In the genomic region with DNA sequence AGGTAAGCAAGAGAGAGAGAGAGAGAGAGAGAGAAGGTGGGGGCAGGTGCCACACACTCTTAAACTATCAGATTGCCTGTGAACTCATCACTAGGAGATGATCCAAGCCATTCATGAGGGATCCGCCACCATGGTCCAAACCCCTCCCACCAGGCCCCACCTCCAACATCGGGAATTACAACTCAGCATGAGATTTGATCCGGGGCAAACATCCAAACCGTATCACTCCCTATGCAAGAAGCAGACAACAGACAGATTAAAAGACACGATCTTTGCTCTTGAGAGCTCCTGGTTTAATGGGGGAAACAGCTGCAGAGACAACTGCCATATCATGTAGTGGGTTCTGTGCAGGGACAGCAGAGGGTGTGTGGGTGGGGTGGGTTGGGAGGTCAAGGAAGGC, we compare ENCODE assay signal across 27 cellular contexts.
"Had no signal": no experiment of that assay in that cellular context is flagged by ENCODE, and none has a peak within 500 bp of the region (broad histone marks: within the 10 kb centered on the region; RNA-seq: fewer than 3 reads in every experiment).

No MANE protein-coding gene starts in this region.

- H3K27ac Mint-ChIP-seq: activated naive CD4-positive, alpha-beta T cell treated with anti-CD3 and anti-CD28 coated beads, Interleukin-2, amount 10 ng/mL, durations not matched to agents 7 days and 5 days; activated naive CD8-positive, alpha-beta T cell treated with anti-CD3 and anti-CD28 coated beads, Interleukin-2, amount 10 ng/mL, durations not matched to agents 7 days and 5 days; dendritic cell treated with granulocyte-macrophage colony-stimulating factor and Interleukin-4, amounts not matched to agents 40 ng/mL and 50 ng/mL, for 4 days; naive thymus-derived CD4-positive, alpha-beta T cell; neural progenitor cell; T-helper 2 cell treated with Interferon-gamma antibody and Interleukin-4, amounts not matched to agents 5 μg/mL and 100 μg/mL, for 36 hours had no signal

- H3K9me3 Mint-ChIP-seq: activated naive CD4-positive, alpha-beta T cell treated with anti-CD3 and anti-CD28 coated beads, Interleukin-2, amount 10 ng/mL, durations not matched to agents 7 days and 5 days; activated naive CD8-positive, alpha-beta T cell treated with anti-CD3 and anti-CD28 coated beads, Interleukin-2, amount 10 ng/mL, durations not matched to agents 7 days and 5 days; dendritic cell treated with granulocyte-macrophage colony-stimulating factor and Interleukin-4, amounts not matched to agents 40 ng/mL and 50 ng/mL, for 4 days; neural progenitor cell; T-helper 2 cell treated with Interferon-gamma antibody and Interleukin-4, amounts not matched to agents 5 μg/mL and 100 μg/mL, for 36 hours had no signal

- H3K9me3 ChIP-seq: ascending aorta, esophagus squamous epithelium, gastroesophageal sphincter, spleen, tibial nerve had no signal

- H3K9ac ChIP-seq: neural progenitor cell had no signal

- H3K27me3 ChIP-seq: ascending aorta, cardiac muscle cell, esophagus squamous epithelium, gastroesophageal sphincter, hepatocyte, neural progenitor cell, tibial nerve had no signal

- H3K4me3 Mint-ChIP-seq: activated naive CD4-positive, alpha-beta T cell treated with anti-CD3 and anti-CD28 coated beads, Interleukin-2, amount 10 ng/mL, durations not matched to agents 7 days and 5 days; activated naive CD8-positive, alpha-beta T cell treated with anti-CD3 and anti-CD28 coated beads, Interleukin-2, amount 10 ng/mL, durations not matched to agents 7 days and 5 days; brain; dendritic cell treated with granulocyte-macrophage colony-stimulating factor and Interleukin-4, amounts not matched to agents 40 ng/mL and 50 ng/mL, for 4 days; naive thymus-derived CD4-positive, alpha-beta T cell; T-helper 2 cell treated with Interferon-gamma antibody and Interleukin-4, amounts not matched to agents 5 μg/mL and 100 μg/mL, for 36 hours had no signal

- H3K4me1 Mint-ChIP-seq: activated naive CD4-positive, alpha-beta T cell treated with anti-CD3 and anti-CD28 coated beads, Interleukin-2, amount 10 ng/mL, durations not matched to agents 7 days and 5 days; activated naive CD8-positive, alpha-beta T cell treated with anti-CD3 and anti-CD28 coated beads, Interleukin-2, amount 10 ng/mL, durations not matched to agents 7 days and 5 days had no signal

- H3K36me3 ChIP-seq: ascending aorta, cardiac muscle cell, esophagus squamous epithelium, gastroesophageal sphincter, neural progenitor cell, spleen, tibial nerve had no signal

- H3K4me3 ChIP-seq: ascending aorta, cardiac muscle cell, esophagus squamous epithelium, gastroesophageal sphincter, hepatocyte, neural progenitor cell, spleen, tibial nerve had no signal

- H3K36me3 Mint-ChIP-seq: activated naive CD4-positive, alpha-beta T cell treated with anti-CD3 and anti-CD28 coated beads, Interleukin-2, amount 10 ng/mL, durations not matched to agents 7 days and 5 days; activated naive CD8-positive, alpha-beta T cell treated with anti-CD3 and anti-CD28 coated beads, Interleukin-2, amount 10 ng/mL, durations not matched to agents 7 days and 5 days; brain; naive thymus-derived CD4-positive, alpha-beta T cell; neural progenitor cell had no signal

- H3K4me1 ChIP-seq: ascending aorta, esophagus squamous epithelium, gastroesophageal sphincter, neural progenitor cell, spleen, tibial nerve had no signal

- DNase-seq: activated CD4-positive, alpha-beta T cell treated with anti-CD3 and anti-CD28 coated beads for 4 hours; activated CD4-positive, alpha-beta T cell treated with anti-CD3 and anti-CD28 coated beads, Interleukin-2, amount 50 U/mL, for 4 hours; activated CD8-positive, alpha-beta memory T cell treated with anti-CD3 and anti-CD28 coated beads for 24 hours; activated CD8-positive, alpha-beta memory T cell treated with anti-CD3 and anti-CD28 coated beads, Interleukin-2, amount 50 U/mL, for 4 hours; activated gamma-delta T cell; activated naive CD4-positive, alpha-beta T cell treated with anti-CD3 and anti-CD28 coated beads, Interleukin-2, amount 10 ng/mL, durations not matched to agents 7 days and 5 days; activated naive CD8-positive, alpha-beta T cell treated with anti-CD3 and anti-CD28 coated beads, Interleukin-2, amount 10 ng/mL, durations not matched to agents 7 days and 5 days; activated T-cell treated with anti-CD3 and anti-CD28 coated beads, Interleukin-2, amount 50 U/mL, for 1 hour; effector CD4-positive, alpha-beta T cell; esophagus squamous epithelium; islet precursor cell; left ventricle myocardium superior; occipital lobe; right cardiac atrium; spleen; stimulated activated naive CD4-positive, alpha-beta T cell; T-helper 1 cell had no signal

- H3K4me2 ChIP-seq: hepatocyte, neural progenitor cell had no signal

- H2AFZ ChIP-seq: hepatocyte, neural progenitor cell had no signal

- H3K27ac ChIP-seq: ascending aorta, cardiac muscle cell, esophagus squamous epithelium, gastroesophageal sphincter, hepatocyte, neural progenitor cell, spleen, tibial nerve had no signal

- H3K79me2 ChIP-seq: hepatocyte had no signal
